In the genomic region with DNA sequence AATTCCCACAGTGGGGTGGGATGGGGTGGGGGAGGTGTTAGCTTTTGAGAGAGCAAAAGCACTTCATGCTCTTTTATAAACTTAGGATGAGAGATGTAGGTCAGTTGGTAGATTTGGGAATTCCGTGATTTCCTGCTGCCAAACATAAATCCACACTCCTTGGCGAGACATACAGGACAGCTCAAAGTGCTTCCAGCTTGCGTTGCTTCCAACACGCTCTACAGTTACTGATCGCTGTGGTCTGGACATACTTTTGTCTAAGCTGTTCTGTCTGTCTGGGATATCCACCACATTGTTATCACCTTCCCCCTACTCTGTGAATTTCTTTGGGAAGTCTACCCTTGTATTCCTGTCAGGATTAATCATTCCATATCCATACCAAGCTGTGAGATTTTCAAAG, we compare ENCODE assay signal across 24 cellular contexts.
DNase-seq lines count a peak whose midpoint lies in the region; ATAC-seq, FAIRE-seq and TF ChIP-seq lines count a peak whose summit lies in the region.
"Had no signal": no experiment of that assay in that cellular context is flagged by ENCODE, and none has a peak within 500 bp of the region (broad histone marks: within the 10 kb centered on the region; RNA-seq: fewer than 3 reads in every experiment).

No MANE protein-coding gene starts in this region.

- H3K9me3 Mint-ChIP-seq in activated CD8-positive, alpha-beta T cell treated with anti-CD3 and anti-CD28 coated beads for 36 hours = no peaks in the 10 kb centered on the region

- H2AK5ac ChIP-seq in mesenchymal stem cell (ENCODE audit: low read length, severe bottlenecking) = no peak overlapping the region

- POLR2A ChIA-PET in activated CD8-positive, alpha-beta T cell treated with anti-CD3 and anti-CD28 coated beads for 36 hours (lab: Charles Lee) = interaction anchor here (0.5 kb wide), 1 partner anchor 228 kb away, joined by 4 read pairs; no protein-coding TSS in a partner anchor

- no peak overlapping the region for H3K4me3 Mint-ChIP-seq in activated CD8-positive, alpha-beta T cell treated with anti-CD3 and anti-CD28 coated beads for 36 hours

- H3K27me3 ChIP-seq in bronchial epithelial cell (ENCODE audit: control insufficient read depth, insufficient read depth, low read length) = no peaks in the 10 kb centered on the region
- no peaks in the 10 kb centered on the region for H3K27me3 ChIP-seq in mesenchymal stem cell (ENCODE audit: control insufficient read depth in 1 of 2, insufficient read depth in 1 of 2, low read length in 2 of 2)

- H3K9ac ChIP-seq in mesenchymal stem cell (ENCODE audit: low read length) = no peak overlapping the region

- intact Hi-C loops in left cardiac atrium (cut with DNase I) = no loop called here
- intact Hi-C loops in activated CD8-positive, alpha-beta T cell treated with anti-CD3 and anti-CD28 coated beads for 36 hours (cut with micrococcal nuclease) = no loop called here

- no peak overlapping the region for H3K27ac ChIP-seq in mesenchymal stem cell (ENCODE audit: low read length, poor library complexity, severe bottlenecking)
- H3K27ac ChIP-seq: PC-9 had no signal

- no peak overlapping the region for H4K8ac ChIP-seq in mesenchymal stem cell (ENCODE audit: low read length)

- H3K4me3 ChIP-seq in AG10803 (ENCODE audit: low read length) (no peak overlapping the region), bronchial epithelial cell (ENCODE audit: low read depth, low read length) (no peak overlapping the region), mesenchymal stem cell (ENCODE audit: insufficient read depth in 1 of 2, low read depth in 1 of 2, low read length in 2 of 2) (no peak overlapping the region)
- H3K4me3 ChIP-seq: PC-9 had no signal

- CTCF ChIA-PET in activated CD8-positive, alpha-beta T cell treated with anti-CD3 and anti-CD28 coated beads for 36 hours (lab: Charles Lee) = no interaction called here

- no peaks in the 10 kb centered on the region for H3K4me1 ChIP-seq in mesenchymal stem cell (ENCODE audit: control insufficient read depth, insufficient read depth, low read depth, low read length)

- 50% methylated on average over 4 of the region's 5 CpGs for WGBS in mesenchymal stem cell

- H2BK15ac ChIP-seq in mesenchymal stem cell (ENCODE audit: low read depth, poor library complexity, severe bottlenecking) = no peak overlapping the region

- peak; percentile 62 for FAIRE-seq in bronchial epithelial cell (lab: Jason Lieb, UNC)
- FAIRE-seq: GM12892 had no signal

- no peak overlapping the region for H3K4me2 ChIP-seq in mesenchymal stem cell (ENCODE audit: low read length, poor library complexity, severe bottlenecking)
- H3K4me2 ChIP-seq: PC-9 had no signal

- peak; percentile 87 to 88 for ATAC-seq in left cardiac atrium
- ATAC-seq in activated CD8-positive, alpha-beta T cell treated with anti-CD3 and anti-CD28 coated beads for 36 hours = no peak
- ATAC-seq in activated CD4-positive, CD25-positive, alpha-beta regulatory T cell treated with anti-CD3 and anti-CD28 coated beads, Interleukin-2, amount 50 U/mL, for 24 hours = no peak

- H3K27me3 Mint-ChIP-seq in activated CD8-positive, alpha-beta T cell treated with anti-CD3 and anti-CD28 coated beads for 36 hours = no peaks in the 10 kb centered on the region

- DNase-seq in AG10803 (ENCODE audit: low read depth) (peak; percentile 26), bronchial epithelial cell (ENCODE audit: low read depth) (no peak), left cardiac atrium (no peak), mesenchymal stem cell (peak; percentile 64), KG1 (lab: John Stamatoyannopoulos, UW) (no peak)
- no peak for DNase-seq in activated effector memory CD4-positive, alpha-beta T cell treated with Interleukin-2 at 50 U/mL for 16 hours
- DNase-seq in activated CD8-positive, alpha-beta T cell treated with anti-CD3 and anti-CD28 coated beads for 36 hours = no peak
- DNase-seq: 8988T; ACHN; DMS153; DND-41; MV-4-11; NCI-H1105; NCI-H1436 treated with DMSO at 0.1 percent for 48 hours; NCI-H187 treated with DMSO at 0.1 percent for 48 hours; NCI-H446 treated with DMSO at 0.1 percent for 48 hours; NCI-H526; NCI-H82; NK-92 treated with Interleukin-12 subunit alpha and Interleukin-12 subunit beta, amount 100 ng/mL, for 24 hours; PC-9; RPMI8226; SHP77 treated with DMSO at 0.1 percent for 48 hours had no signal

- no peak overlapping the region for H3K27ac Mint-ChIP-seq in activated CD8-positive, alpha-beta T cell treated with anti-CD3 and anti-CD28 coated beads for 36 hours

- H3K18ac ChIP-seq in mesenchymal stem cell (ENCODE audit: low read depth in 1 of 2, low read length in 2 of 2) = no peak overlapping the region

- H3K36me3 ChIP-seq in bronchial epithelial cell (ENCODE audit: control insufficient read depth, insufficient read depth, low read length) (no peaks in the 10 kb centered on the region), mesenchymal stem cell (ENCODE audit: control insufficient read depth in 1 of 2, insufficient read depth in 2 of 2, low read depth in 1 of 2, low read length in 2 of 2) (no peaks in the 10 kb centered on the region)

- H3K4me1 Mint-ChIP-seq in activated CD8-positive, alpha-beta T cell treated with anti-CD3 and anti-CD28 coated beads for 36 hours (ENCODE audit: low read depth) = peaks cover 5% of the 10 kb centered on the region

- H2BK120ac ChIP-seq in mesenchymal stem cell (ENCODE audit: low read depth, low read length) = no peak overlapping the region

- no peaks in the 10 kb centered on the region for H3K36me3 Mint-ChIP-seq in activated CD8-positive, alpha-beta T cell treated with anti-CD3 and anti-CD28 coated beads for 36 hours (ENCODE audit: low read depth)

- no peaks in the 10 kb centered on the region for H3K9me3 ChIP-seq in mesenchymal stem cell (ENCODE audit: control insufficient read depth, low read length)

- no peak overlapping the region for H4K91ac ChIP-seq in mesenchymal stem cell (ENCODE audit: low read length)

- no peak overlapping the region for H3K23ac ChIP-seq in mesenchymal stem cell (ENCODE audit: low read length in 2 of 2)

- H2BK12ac ChIP-seq in mesenchymal stem cell (ENCODE audit: low read length in 2 of 2) = no peak overlapping the region

- no peak overlapping the region for H2AFZ ChIP-seq in mesenchymal stem cell (ENCODE audit: low read depth, low read length)
- H2AFZ ChIP-seq: PC-9 had no signal

- no peak overlapping the region for H3K4ac ChIP-seq in mesenchymal stem cell (ENCODE audit: low read depth in 1 of 2, low read length in 2 of 2)

- no peak overlapping the region for H2BK5ac ChIP-seq in mesenchymal stem cell (ENCODE audit: low read depth, low read length, poor library complexity, severe bottlenecking)

- TF ChIP-seq CTCF in AG10803 (conservative IDR thresholded peaks at IDR 0.05; ENCODE audit: low read length) (no peak), bronchial epithelial cell (IDR thresholded peaks at IDR 0.05; ENCODE audit: insufficient read depth, low read length, severe bottlenecking) (no peak)
- no peak for TF ChIP-seq CTCF in activated CD8-positive, alpha-beta T cell treated with anti-CD3 and anti-CD28 coated beads for 36 hours (IDR thresholded peaks at IDR 0.05)

- H3K79me1 ChIP-seq in mesenchymal stem cell (replicated peaks; ENCODE audit: low read length, poor library complexity, severe bottlenecking) = peaks cover 20% of the 10 kb centered on the region

- no peak overlapping the region for H3K14ac ChIP-seq in mesenchymal stem cell (ENCODE audit: low read length in 2 of 2)

Comparison
In these comparisons a context has a peak if more than half of its experiments do, and no peak if none do; other contexts are left out.
1. DNase-seq: peak in AG10803 (single experiment) and mesenchymal stem cell (single experiment); none in bronchial epithelial cell (single experiment), left cardiac atrium (single experiment), activated effector memory CD4-positive, alpha-beta T cell treated with Interleukin-2 at 50 U/mL for 16 hours (single experiment), activated CD8-positive, alpha-beta T cell treated with anti-CD3 and anti-CD28 coated beads for 36 hours (single experiment) and KG1 (single experiment).
2. ATAC-seq: peak in left cardiac atrium (2 of 2); none in activated CD8-positive, alpha-beta T cell treated with anti-CD3 and anti-CD28 coated beads for 36 hours (single experiment) and activated CD4-positive, CD25-positive, alpha-beta regulatory T cell treated with anti-CD3 and anti-CD28 coated beads, Interleukin-2, amount 50 U/mL, for 24 hours (0 of 2).